12 cellular contexts compared by ENCODE assay signal in genomic region chr15:90315276-90315982, GRCh38. TPM values are rescaled to one million over a fixed set of nuclear protein-coding genes. Genes with fewer than 3 reads are reported as not detected.
DNase-seq lines count a peak whose midpoint lies in the region; ATAC-seq and TF ChIP-seq lines count a peak whose summit lies in the region.
"Had no signal": no experiment of that assay in that cellular context is flagged by ENCODE, and none has a peak within 500 bp of the region (broad histone marks: within the 10 kb centered on the region; RNA-seq: fewer than 3 reads in every experiment).

No MANE protein-coding gene starts in this region.

- WGBS in body of pancreas, 2 donors = 6 to 11% methylated on average over 5 of the region's 5 CpGs

- no peak overlapping the region for H3K4me3 Mint-ChIP-seq in activated T-cell treated with anti-CD3 and anti-CD28 coated beads, Interleukin-2, amount 50 U/mL, for 24 hours

- H3K4me1 Mint-ChIP-seq in activated T-cell treated with anti-CD3 and anti-CD28 coated beads, Interleukin-2, amount 50 U/mL, for 24 hours (ENCODE audit: low read depth) = peaks cover 13% of the 10 kb centered on the region

- no peaks in the 10 kb centered on the region for H3K27me3 ChIP-seq in body of pancreas

- no peaks in the 10 kb centered on the region for H3K36me3 ChIP-seq in body of pancreas (replicated peaks in 1 of 2; ENCODE audit: insufficient read depth in 1 of 2, low read depth in 2 of 2)

- peak; percentile 89 for ATAC-seq in body of pancreas
- ATAC-seq in sciatic nerve = peak; percentile 93
- no peak for ATAC-seq in HG03571 (IDR thresholded peaks at IDR 0.05; ENCODE audit: unreplicated experiment)
- ATAC-seq in GM18511 (IDR thresholded peaks at IDR 0.05; ENCODE audit: unreplicated experiment) = no peak
- no peak for ATAC-seq in HG03521 (IDR thresholded peaks at IDR 0.05; ENCODE audit: unreplicated experiment)
- ATAC-seq: HCT116 had no signal

- DNase-seq in ELR (ENCODE audit: low read depth) (peak; percentile 14), body of pancreas (peak; percentile 82 to 93 (median 90)), iPS-NIHi11 (ENCODE audit: low spot score) (peak; percentile 25), sciatic nerve (ENCODE audit: low spot score) (peak; percentile 76)
- DNase-seq in activated T-cell treated with anti-CD3 and anti-CD28 coated beads, Interleukin-2, amount 50 U/mL, for 24 hours = no peak
- DNase-seq: central memory CD4-positive, alpha-beta T cell; GDM1; NCI-H1105 treated with DMSO at 0.1 percent for 48 hours had no signal

- peaks cover 40% of the 10 kb centered on the region for H3K4me1 ChIP-seq in body of pancreas

- no peak for TF ChIP-seq POLR2A in body of pancreas (IDR thresholded peaks at IDR 0.05)

- intact Hi-C loops in body of pancreas (cut with DNase I) = no loop called here
- intact Hi-C loops in sciatic nerve (cut with DNase I) = no loop called here

- H3K27me3 Mint-ChIP-seq in activated T-cell treated with anti-CD3 and anti-CD28 coated beads, Interleukin-2, amount 50 U/mL, for 24 hours = no peaks in the 10 kb centered on the region

- no peaks in the 10 kb centered on the region for H3K9me3 Mint-ChIP-seq in activated T-cell treated with anti-CD3 and anti-CD28 coated beads, Interleukin-2, amount 50 U/mL, for 24 hours

- no peaks in the 10 kb centered on the region for H3K9me3 ChIP-seq in body of pancreas

- H3K36me3 Mint-ChIP-seq in activated T-cell treated with anti-CD3 and anti-CD28 coated beads, Interleukin-2, amount 50 U/mL, for 24 hours (ENCODE audit: low read depth) = no peaks in the 10 kb centered on the region

- H3K4me3 ChIP-seq in body of pancreas = no peak overlapping the region

- H3K27ac ChIP-seq in body of pancreas = peak overlapping the region; percentile 86 to 95 (median 89)

- no peak for TF ChIP-seq CTCF in body of pancreas (IDR thresholded peaks at IDR 0.05)

- H3K27ac Mint-ChIP-seq in activated T-cell treated with anti-CD3 and anti-CD28 coated beads, Interleukin-2, amount 50 U/mL, for 24 hours = no peak overlapping the region

RNA-seq across cellular contexts. Expression of gene ZNF774, which starts 36.7 kb away (rescaled TPM):
- 1 to 10 TPM; 5.7 to 9.6 TPM for total RNA-seq in body of pancreas
- 5.1 TPM for total RNA-seq in sciatic nerve

RNA-seq across cellular contexts. Expression of gene NGRN, which starts 50.0 kb away (rescaled TPM):
- 10 to 100 TPM; 27.4 to 27.8 TPM for total RNA-seq in body of pancreas
- total RNA-seq in sciatic nerve = 63.8 TPM

Comparison
In these comparisons a context has a peak if more than half of its experiments do, and no peak if none do; other contexts are left out.
1. ATAC-seq: peak in body of pancreas (single experiment) and sciatic nerve (single experiment); none in HG03571 (single experiment), GM18511 (single experiment) and HG03521 (single experiment).